13 cellular contexts compared by ENCODE assay signal in the genomic region with DNA sequence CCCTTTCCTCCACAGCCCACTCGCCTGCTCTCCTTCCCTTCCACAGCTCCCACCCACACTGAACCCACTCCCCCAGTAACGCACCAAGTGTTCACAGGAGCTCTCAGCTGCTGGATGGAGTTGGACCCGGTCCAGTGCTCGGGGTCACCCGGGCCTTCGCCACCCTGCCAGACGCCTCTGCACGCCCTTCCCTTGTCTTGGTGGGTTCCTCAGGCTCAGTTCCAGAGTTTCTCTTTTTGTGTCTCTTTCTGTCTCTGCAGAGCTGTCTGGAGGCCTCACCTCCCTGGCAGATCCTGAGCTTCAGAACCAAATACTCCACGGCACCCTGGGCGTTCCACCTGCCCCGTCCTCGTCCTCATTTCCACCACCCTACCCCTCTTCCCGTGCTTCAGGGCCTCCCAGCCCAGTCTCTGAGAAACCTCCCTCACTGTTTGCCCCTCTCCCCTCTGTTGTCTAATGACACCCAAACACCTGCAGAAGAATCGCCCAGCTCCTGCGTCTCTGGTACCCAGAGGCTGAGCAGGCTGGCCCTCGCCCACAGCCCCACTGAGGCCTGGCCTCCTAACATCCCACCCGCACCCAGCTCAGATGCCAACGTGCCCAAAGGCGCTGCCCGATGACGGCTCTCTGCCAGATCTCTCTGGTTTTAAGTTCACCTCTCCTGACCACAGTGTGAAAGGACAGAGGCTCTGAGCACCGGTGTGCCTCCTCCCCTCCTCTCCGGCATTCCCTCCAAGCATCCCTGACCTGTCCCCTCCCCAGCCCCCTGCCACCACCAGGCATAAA.
DNase-seq lines count a peak whose midpoint lies in the region; ATAC-seq lines count a peak whose summit lies in the region.
"Had no signal": no experiment of that assay in that cellular context is flagged by ENCODE, and none has a peak within 500 bp of the region (broad histone marks: within the 10 kb centered on the region; RNA-seq: fewer than 3 reads in every experiment).

No MANE protein-coding gene starts in this region.

- WGBS in aorta, 2 donors = 82 to 86% methylated on average over 23 of the region's 23 CpGs

- no peak for ATAC-seq in left ventricle myocardium superior
- ATAC-seq in aorta (ENCODE audit: low FRiP score) = peak; percentile 9
- ATAC-seq: CD8-positive, alpha-beta T cell had no signal

- intact Hi-C loops in cardiac septum (cut with DNase I) (no loop called here), left ventricle myocardium superior (cut with micrococcal nuclease) (no loop called here), posterior vena cava (cut with DNase I) (no loop called here), aorta (cut with DNase I) (no loop called here)

- no peaks in the 10 kb centered on the region for H3K4me1 ChIP-seq in aorta (ENCODE audit: control insufficient read depth in 1 of 2, insufficient read depth in 2 of 2, low read length in 2 of 2)
- no peaks in the 10 kb centered on the region for H3K4me1 ChIP-seq in effector memory CD4-positive, alpha-beta T cell (ENCODE audit: control insufficient read depth, insufficient read depth, low read length, poor library complexity, severe bottlenecking)

- no peaks in the 10 kb centered on the region for H3K27me3 ChIP-seq in aorta (ENCODE audit: control insufficient read depth in 1 of 2, insufficient read depth in 2 of 2, low read length in 1 of 2)
- no peaks in the 10 kb centered on the region for H3K27me3 ChIP-seq in effector memory CD4-positive, alpha-beta T cell (replicated peaks; ENCODE audit: control insufficient read depth, insufficient read depth, low read length, poor library complexity, severe bottlenecking)

- H3K36me3 ChIP-seq in aorta (ENCODE audit: control insufficient read depth in 1 of 2, insufficient read depth in 2 of 2, low read length in 1 of 2) = no peaks in the 10 kb centered on the region
- no peaks in the 10 kb centered on the region for H3K36me3 ChIP-seq in effector memory CD4-positive, alpha-beta T cell (ENCODE audit: control insufficient read depth, insufficient read depth, low read length)

- H3K27ac ChIP-seq in aorta (ENCODE audit: low read depth in 1 of 2, low read length in 2 of 2) = no peak overlapping the region
- H3K27ac ChIP-seq in effector memory CD4-positive, alpha-beta T cell (ENCODE audit: insufficient read depth, low read length, poor library complexity, severe bottlenecking) = no peak overlapping the region
- H3K27ac ChIP-seq: 22Rv1 had no signal

- peak; percentile 67 for DNase-seq in cardiac septum (ENCODE audit: low spot score)
- DNase-seq in left ventricle myocardium superior = no peak
- DNase-seq in mesenteric fat pad (ENCODE audit: low spot score) = peak; percentile 64
- peak; percentile 73 for DNase-seq in posterior vena cava (ENCODE audit: low spot score)
- no peak for DNase-seq in aorta
- no peak for DNase-seq in effector memory CD4-positive, alpha-beta T cell
- no peak for DNase-seq in HCEC 1CT
- no peak for DNase-seq in inferior parietal cortex (ENCODE audit: extremely low spot score)
- DNase-seq: CD8-positive, alpha-beta T cell; COR-L47; DMS153; GDM1 had no signal

- no peak overlapping the region for H3K4me3 ChIP-seq in aorta (ENCODE audit: low read length in 2 of 2)
- H3K4me3 ChIP-seq in effector memory CD4-positive, alpha-beta T cell (ENCODE audit: insufficient read depth, low read depth, low read length, poor library complexity, severe bottlenecking) = no peak overlapping the region

- peaks cover 10% of the 10 kb centered on the region for H3K9me3 ChIP-seq in aorta (ENCODE audit: control insufficient read depth, low read length)
- H3K9me3 ChIP-seq in effector memory CD4-positive, alpha-beta T cell (ENCODE audit: control insufficient read depth, low read length) = no peaks in the 10 kb centered on the region

Comparison
In these comparisons a context has a peak if more than half of its experiments do, and no peak if none do; other contexts are left out.
1. DNase-seq: peak in cardiac septum (single experiment), mesenteric fat pad (single experiment) and posterior vena cava (single experiment); none in left ventricle myocardium superior (single experiment), aorta (0 of 2), effector memory CD4-positive, alpha-beta T cell (0 of 3), HCEC 1CT (single experiment) and inferior parietal cortex (single experiment).